ENCODE assay signal across 14 cellular contexts in the genomic region with DNA sequence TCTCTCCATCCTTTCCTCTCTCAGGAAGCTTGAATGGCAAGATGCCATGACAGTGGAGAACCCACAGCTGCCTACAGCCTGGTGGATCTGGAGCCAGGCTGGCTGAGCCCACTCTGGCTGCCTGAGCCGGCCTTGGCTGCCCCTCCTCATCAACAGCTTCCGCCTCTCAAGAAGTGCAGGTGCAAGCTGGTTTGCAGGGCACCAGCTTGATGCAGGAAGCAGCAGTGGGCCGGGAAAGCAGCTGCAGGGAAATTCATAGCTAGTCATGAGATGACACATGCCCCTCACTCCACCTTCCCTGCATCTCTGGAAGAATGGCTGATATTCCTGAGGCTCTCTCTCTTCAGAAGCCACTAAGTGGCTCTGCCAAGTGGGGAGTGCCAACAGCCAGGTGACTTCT.
"Had no signal": no experiment of that assay in that cellular context is flagged by ENCODE, and none has a peak within 500 bp of the region (broad histone marks: within the 10 kb centered on the region; RNA-seq: fewer than 3 reads in every experiment).

No MANE protein-coding gene starts in this region.

- H3K27me3 ChIP-seq: hepatocyte, right atrium auricular region had no signal

- H2AFZ ChIP-seq: hepatocyte had no signal

- H3K79me2 ChIP-seq: hepatocyte had no signal

- H3K9me3 ChIP-seq: left ventricle myocardium inferior, lower lobe of right lung, right atrium auricular region had no signal

- DNase-seq: dorsolateral prefrontal cortex; effector CD8-positive, alpha-beta T cell; foreskin melanocyte; kidney; left cardiac atrium; left ventricle myocardium inferior; lower lobe of right lung; natural killer cell; small intestine; stimulated activated CD4-positive, alpha-beta T cell treated with anti-CD3 and anti-CD28 coated beads, Interleukin-2, amount 100 ng/mL, for 48 hours; stimulated activated naive CD4-positive, alpha-beta T cell treated with Interleukin-2 at 50 U/mL for 16 hours; trophoblast cell had no signal

- H3K36me3 ChIP-seq: left ventricle myocardium inferior, lower lobe of right lung, right atrium auricular region had no signal

- H3K27ac ChIP-seq: dorsolateral prefrontal cortex, hepatocyte, left ventricle myocardium inferior, lower lobe of right lung, right atrium auricular region had no signal

- H3K4me1 ChIP-seq: left ventricle myocardium inferior, lower lobe of right lung, right atrium auricular region had no signal

- H3K4me2 ChIP-seq: hepatocyte had no signal

- H3K4me3 ChIP-seq: dorsolateral prefrontal cortex, hepatocyte, left ventricle myocardium inferior, lower lobe of right lung, right atrium auricular region had no signal
